In the genomic region with DNA sequence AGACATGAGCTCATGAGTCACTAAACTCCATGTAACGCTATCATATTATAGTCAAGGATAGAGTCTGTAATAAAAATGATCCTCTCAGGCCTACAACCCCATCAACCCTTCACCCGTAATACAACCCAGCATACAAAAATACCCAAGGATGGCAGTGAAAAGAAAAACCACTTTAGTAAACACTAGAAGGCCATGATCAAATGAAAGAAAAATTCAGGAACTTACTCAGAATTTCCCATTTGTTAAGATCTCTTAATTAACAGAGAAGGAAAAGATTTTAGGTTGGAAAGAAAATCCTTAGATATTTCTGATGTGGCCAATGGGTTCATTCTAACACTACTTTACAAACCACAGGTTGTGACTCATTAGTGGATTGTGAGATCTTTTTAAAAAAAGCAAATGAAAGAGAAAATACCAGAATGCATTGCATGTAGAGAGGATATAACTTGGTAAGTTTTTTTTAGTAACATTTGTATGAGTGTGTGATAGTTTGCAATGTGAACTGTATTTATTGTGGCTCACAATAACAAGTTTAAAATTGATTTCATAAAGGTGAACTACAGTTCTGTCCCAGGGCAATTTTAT, we compare ENCODE assay signal across 7 cellular contexts. TPM values are rescaled to one million over a fixed set of nuclear protein-coding genes. Genes with fewer than 3 reads are reported as not detected.
DNase-seq lines count a peak whose midpoint lies in the region; ATAC-seq and TF ChIP-seq lines count a peak whose summit lies in the region.

No MANE protein-coding gene starts in this region.

- H3K4me2 ChIP-seq in OCI-LY1 (ENCODE audit: low read length), result peak overlapping the region; percentile 11; the same call in 1 of the 2 replicates

- H3K9me3 ChIP-seq in OCI-LY1 (ENCODE audit: low read length), result no peaks in the 10 kb centered on the region
- no peaks in the 10 kb centered on the region for H3K9me3 ChIP-seq in CD8-positive, alpha-beta memory T cell (ENCODE audit: low read length)

- H3K27me3 ChIP-seq in OCI-LY1 (ENCODE audit: insufficient read depth, low read length), result no peaks in the 10 kb centered on the region
- H3K27me3 ChIP-seq in CD8-positive, alpha-beta memory T cell (ENCODE audit: insufficient read depth, low read length, poor library complexity, severe bottlenecking), result no peaks in the 10 kb centered on the region

- TF ChIP-seq CTCF in OCI-LY1 (IDR thresholded peaks at IDR 0.05; ENCODE audit: low read length), result no peak

- H2AFZ ChIP-seq in OCI-LY1 (ENCODE audit: low read length), result peak overlapping the region; percentile 72; the same call in 1 of the 2 replicates

- POLR2A ChIA-PET in CD8-positive, alpha-beta memory T cell (lab: Charles Lee), result no interaction called here

- CTCF ChIA-PET in CD8-positive, alpha-beta memory T cell (lab: Charles Lee), result interaction anchor here (1.9 to 3.3 kb wide), 2 partner anchors 10 to 12 kb away, joined by 5 to 24 read pairs; no protein-coding TSS in a partner anchor

- no peak for DNase-seq in natural killer cell treated with Interleukin-12 subunit alpha and Interleukin-12 subunit beta and Interleukin-15 and Interleukin-18, amount 100 ng/mL, for 72 hours (ENCODE audit: low spot score)
- DNase-seq in stimulated activated naive CD4-positive, alpha-beta T cell treated with Interleukin-2 at 50 U/mL for 16 hours (lab: John Stamatoyannopoulos, UW), result no peak
- no peak for DNase-seq in CD8-positive, alpha-beta memory T cell
- no peak for DNase-seq in activated CD4-positive, CD25-positive, alpha-beta regulatory T cell (lab: John Stamatoyannopoulos, UW)

- no peaks in the 10 kb centered on the region for H3K36me3 Mint-ChIP-seq in natural killer cell treated with Interleukin-12 subunit alpha and Interleukin-12 subunit beta and Interleukin-15 and Interleukin-18, amount 100 ng/mL, for 72 hours
- peaks cover 0 to 4% (median 1%) of the 10 kb centered on the region in 3 donors for H3K36me3 Mint-ChIP-seq in CD8-positive, alpha-beta memory T cell

- peaks cover 77% of the 10 kb centered on the region for H3K4me1 ChIP-seq in OCI-LY1 (ENCODE audit: insufficient read depth, low read length, severe bottlenecking)
- peaks cover 24% of the 10 kb centered on the region for H3K4me1 ChIP-seq in CD8-positive, alpha-beta memory T cell (ENCODE audit: insufficient read depth, low read length)

- no peaks in the 10 kb centered on the region for H3K9me3 Mint-ChIP-seq in natural killer cell treated with Interleukin-12 subunit alpha and Interleukin-12 subunit beta and Interleukin-15 and Interleukin-18, amount 100 ng/mL, for 72 hours
- H3K9me3 Mint-ChIP-seq in CD8-positive, alpha-beta memory T cell, result no peaks in the 10 kb centered on the region

- no peaks in the 10 kb centered on the region for H4K20me1 ChIP-seq in OCI-LY1 (ENCODE audit: insufficient read depth, low read length)

- H3K9ac ChIP-seq in OCI-LY1 (ENCODE audit: low read length), result no peak overlapping the region; the same call in 1 of the 2 replicates

- H3K27ac Mint-ChIP-seq in natural killer cell treated with Interleukin-12 subunit alpha and Interleukin-12 subunit beta and Interleukin-15 and Interleukin-18, amount 100 ng/mL, for 72 hours, result peak overlapping the region; percentile 2 to 7
- peak overlapping the region in 3 of 8 donors; percentile 18 to 53 (median 19) for H3K27ac Mint-ChIP-seq in CD8-positive, alpha-beta memory T cell

- H3F3A ChIP-seq in OCI-LY1 (ENCODE audit: insufficient read depth, low read length), result peaks cover 13% of the 10 kb centered on the region; the same call in 1 of the 2 replicates

- peak overlapping the region; percentile 22 for H3K4me3 Mint-ChIP-seq in natural killer cell treated with Interleukin-12 subunit alpha and Interleukin-12 subunit beta and Interleukin-15 and Interleukin-18, amount 100 ng/mL, for 72 hours
- H3K4me3 Mint-ChIP-seq in CD8-positive, alpha-beta memory T cell, result peak overlapping the region in 1 of 7 donors; percentile 51

- no peaks in the 10 kb centered on the region for H3K9me2 ChIP-seq in OCI-LY1 (ENCODE audit: low read depth, low read length)

- ATAC-seq in GM18861 (IDR thresholded peaks at IDR 0.05; ENCODE audit: unreplicated experiment) (peak; percentile 41), HG02642 (IDR thresholded peaks at IDR 0.05; ENCODE audit: poor library complexity, unreplicated experiment) (peak; percentile 40)
- peak; percentile 77 to 84 for ATAC-seq in natural killer cell treated with Interleukin-12 subunit alpha and Interleukin-12 subunit beta and Interleukin-15 and Interleukin-18, amount 100 ng/mL, for 72 hours

- H3K79me2 ChIP-seq in OCI-LY1 (ENCODE audit: insufficient read depth, low read length), result no peaks in the 10 kb centered on the region

- no peaks in the 10 kb centered on the region for H3K27me3 Mint-ChIP-seq in natural killer cell treated with Interleukin-12 subunit alpha and Interleukin-12 subunit beta and Interleukin-15 and Interleukin-18, amount 100 ng/mL, for 72 hours
- no peaks in the 10 kb centered on the region for H3K27me3 Mint-ChIP-seq in CD8-positive, alpha-beta memory T cell

- H3K4me1 Mint-ChIP-seq in natural killer cell treated with Interleukin-12 subunit alpha and Interleukin-12 subunit beta and Interleukin-15 and Interleukin-18, amount 100 ng/mL, for 72 hours (ENCODE audit: low read depth in 2 of 2), result peaks cover 13 to 22% of the 10 kb centered on the region in 2 donors
- peaks cover 24 to 47% (median 45%) of the 10 kb centered on the region in 3 donors for H3K4me1 Mint-ChIP-seq in CD8-positive, alpha-beta memory T cell

- no peak overlapping the region for H3K4me3 ChIP-seq in OCI-LY1 (ENCODE audit: low read depth, low read length, poor library complexity, severe bottlenecking)
- no peak overlapping the region for H3K4me3 ChIP-seq in CD8-positive, alpha-beta memory T cell (ENCODE audit: low read length)

- H3K27ac ChIP-seq in OCI-LY1 (ENCODE audit: low read depth, low read length, poor library complexity, severe bottlenecking), result peak overlapping the region; percentile 71
- no peak overlapping the region for H3K27ac ChIP-seq in CD8-positive, alpha-beta memory T cell (ENCODE audit: low read depth, low read length)

- H3K36me3 ChIP-seq in OCI-LY1 (ENCODE audit: insufficient read depth, low read length), result no peaks in the 10 kb centered on the region
- no peaks in the 10 kb centered on the region for H3K36me3 ChIP-seq in CD8-positive, alpha-beta memory T cell (ENCODE audit: insufficient read depth, low read length)

RNA-seq across cellular contexts. Expression of a gene that starts 8.0 kb away (rescaled TPM):
- total RNA-seq in natural killer cell treated with Interleukin-12 subunit alpha and Interleukin-12 subunit beta and Interleukin-15 and Interleukin-18, amount 100 ng/mL, for 72 hours, result 10 to 100 TPM; 31.1 to 35.0 TPM
- 10 to 100 TPM; 27.1 to 27.2 TPM for total RNA-seq in CD8-positive, alpha-beta memory T cell
- 36.0 TPM for polyA plus RNA-seq in CD8-positive, alpha-beta memory T cell

RNA-seq across cellular contexts. Expression of a gene that starts 45.4 kb away (rescaled TPM):
- 1 to 10 TPM; 1.0 to 1.9 TPM for total RNA-seq in natural killer cell treated with Interleukin-12 subunit alpha and Interleukin-12 subunit beta and Interleukin-15 and Interleukin-18, amount 100 ng/mL, for 72 hours
- under 1 TPM; 0.20 to 0.24 TPM for total RNA-seq in CD8-positive, alpha-beta memory T cell
- polyA plus RNA-seq in CD8-positive, alpha-beta memory T cell, result 0.16 TPM

RNA-seq across cellular contexts. Expression of a gene that starts 51.6 kb away (rescaled TPM):
- 1 to 10 TPM in 1 of 2 donors, under 1 TPM in 1; 0.98 to 1.3 TPM for total RNA-seq in natural killer cell treated with Interleukin-12 subunit alpha and Interleukin-12 subunit beta and Interleukin-15 and Interleukin-18, amount 100 ng/mL, for 72 hours
- 1 to 10 TPM; 7.3 to 8.7 TPM for total RNA-seq in CD8-positive, alpha-beta memory T cell
- polyA plus RNA-seq in CD8-positive, alpha-beta memory T cell, result 1.4 TPM
